In genomic region chr16:88631920-88632586, GRCh38 we compare ENCODE assay signal across 1 cellular context.
TF ChIP-seq lines count a peak whose summit lies in the region.

No MANE protein-coding gene starts in this region.

TF ChIP-seq in GM23338, 12 proteins besides CTCF, POLR2A, EP300 and RAD21 (continued from another document):
- TF ChIP-seq ZNF462 (CRISPR knock-in tag; IDR thresholded peaks at IDR 0.05) (no peak), JUNB (IDR thresholded peaks at IDR 0.05; ENCODE audit: unreplicated experiment) (no peak)
TF ChIP-seq in GM23338: peak in this region for 0.
